Comparison of ENCODE assay signal across 20 cellular contexts in genomic region chr16:56300901-56301351, GRCh38.
DNase-seq lines count a peak whose midpoint lies in the region; ATAC-seq, FAIRE-seq and TF ChIP-seq lines count a peak whose summit lies in the region.
"Had no signal": no experiment of that assay in that cellular context is flagged by ENCODE, and none has a peak within 500 bp of the region (broad histone marks: within the 10 kb centered on the region; RNA-seq: fewer than 3 reads in every experiment).

No MANE protein-coding gene starts in this region.

- peaks cover 10% of the 10 kb centered on the region for H3K27me3 ChIP-seq in astrocyte (ENCODE audit: insufficient read depth, low read length)
- H3K27me3 ChIP-seq: uterus had no signal

- H3K36me3 Mint-ChIP-seq in astrocyte (ENCODE audit: low read depth, unreplicated experiment): no peaks in the 10 kb centered on the region
- no peaks in the 10 kb centered on the region for H3K36me3 Mint-ChIP-seq in stimulated activated memory B cell treated with anti-CD40 and anti-IgM and Interleukin-4, amounts not matched to agents 10 μg/mL and 1 μg/mL and 100 μg/mL, for 72 hours
- H3K36me3 Mint-ChIP-seq: activated naive CD8-positive, alpha-beta T cell treated with anti-CD3 and anti-CD28 coated beads, Interleukin-2, amount 10 ng/mL, durations not matched to agents 7 days and 5 days; CD8-positive, alpha-beta T cell; natural killer cell treated with Interleukin-12 subunit alpha and Interleukin-12 subunit beta and Interleukin-15 and Interleukin-18, amount 100 ng/mL, for 72 hours had no signal

- H3K27ac Mint-ChIP-seq in astrocyte (ENCODE audit: unreplicated experiment): no peak overlapping the region
- no peak overlapping the region for H3K27ac Mint-ChIP-seq in stimulated activated memory B cell treated with anti-CD40 and anti-IgM and Interleukin-4, amounts not matched to agents 10 μg/mL and 1 μg/mL and 100 μg/mL, for 72 hours
- H3K27ac Mint-ChIP-seq: activated naive CD8-positive, alpha-beta T cell treated with anti-CD3 and anti-CD28 coated beads, Interleukin-2, amount 10 ng/mL, durations not matched to agents 7 days and 5 days; activated T-helper 1 cell treated with anti-CD3 and anti-CD28 coated beads, Interleukin-12 subunit alpha, Interleukin-12 subunit beta, Interleukin-2, Interleukin-4 antibody, amounts not matched to agents 30 ng/mL and 10 ng/mL and 1 ng/mL, durations not matched to agents 14 hours and 24 hours and 36 hours; CD8-positive, alpha-beta T cell; natural killer cell treated with Interleukin-12 subunit alpha and Interleukin-12 subunit beta and Interleukin-15 and Interleukin-18, amount 100 ng/mL, for 72 hours; stimulated activated naive CD8-positive, alpha-beta T cell treated with anti-CD3 and anti-CD28 coated beads, Interleukin-15, Interleukin-2, amounts not matched to agents 100 ng/mL and 50 ng/mL, for 24 hours; T-helper 2 cell treated with Interferon-gamma antibody and Interleukin-4, amounts not matched to agents 5 μg/mL and 100 μg/mL, for 36 hours had no signal

- no peaks in the 10 kb centered on the region for H4K20me1 ChIP-seq in astrocyte (ENCODE audit: insufficient read depth, low read length)

- CTCF ChIA-PET in RWPE1 (lab: Yijun Ruan, JAX): interaction anchor here (1.3 kb wide), 2 partner anchors 10 to 19 kb away, joined by 3 to 4 read pairs; no protein-coding TSS in a partner anchor

- H3K4me1 ChIP-seq in astrocyte (ENCODE audit: insufficient read depth, low read length): peaks cover 20% of the 10 kb centered on the region
- H3K4me1 ChIP-seq: SJCRH30, uterus had no signal

- TF ChIP-seq CTCF in astrocyte (IDR thresholded peaks at IDR 0.05; ENCODE audit: insufficient read depth, low read depth, low read length) (no peak), RWPE1 (conservative IDR thresholded peaks at IDR 0.05; ENCODE audit: low read depth) (no peak)

- H3K9me3 Mint-ChIP-seq in astrocyte (ENCODE audit: unreplicated experiment): no peaks in the 10 kb centered on the region
- H3K9me3 Mint-ChIP-seq in stimulated activated memory B cell treated with anti-CD40 and anti-IgM and Interleukin-4, amounts not matched to agents 10 μg/mL and 1 μg/mL and 100 μg/mL, for 72 hours: no peaks in the 10 kb centered on the region
- H3K9me3 Mint-ChIP-seq: activated naive CD8-positive, alpha-beta T cell treated with anti-CD3 and anti-CD28 coated beads, Interleukin-2, amount 10 ng/mL, durations not matched to agents 7 days and 5 days; activated T-helper 1 cell treated with anti-CD3 and anti-CD28 coated beads, Interleukin-12 subunit alpha, Interleukin-12 subunit beta, Interleukin-2, Interleukin-4 antibody, amounts not matched to agents 30 ng/mL and 10 ng/mL and 1 ng/mL, durations not matched to agents 14 hours and 24 hours and 36 hours; CD8-positive, alpha-beta T cell; natural killer cell treated with Interleukin-12 subunit alpha and Interleukin-12 subunit beta and Interleukin-15 and Interleukin-18, amount 100 ng/mL, for 72 hours; stimulated activated naive CD8-positive, alpha-beta T cell treated with anti-CD3 and anti-CD28 coated beads, Interleukin-15, Interleukin-2, amounts not matched to agents 100 ng/mL and 50 ng/mL, for 24 hours; T-helper 2 cell treated with Interferon-gamma antibody and Interleukin-4, amounts not matched to agents 5 μg/mL and 100 μg/mL, for 36 hours had no signal

- no peaks in the 10 kb centered on the region for H3K36me3 ChIP-seq in astrocyte (ENCODE audit: insufficient read depth, low read length)
- H3K36me3 ChIP-seq: SJCRH30, uterus had no signal

- peaks cover 14% of the 10 kb centered on the region for H3K4me1 Mint-ChIP-seq in astrocyte (ENCODE audit: low read depth, unreplicated experiment)
- peaks cover 11% of the 10 kb centered on the region for H3K4me1 Mint-ChIP-seq in stimulated activated memory B cell treated with anti-CD40 and anti-IgM and Interleukin-4, amounts not matched to agents 10 μg/mL and 1 μg/mL and 100 μg/mL, for 72 hours
- H3K4me1 Mint-ChIP-seq: activated naive CD8-positive, alpha-beta T cell treated with anti-CD3 and anti-CD28 coated beads, Interleukin-2, amount 10 ng/mL, durations not matched to agents 7 days and 5 days had no signal

- H3K9ac ChIP-seq in astrocyte (ENCODE audit: low read length): no peak overlapping the region
- H3K9ac ChIP-seq: KMS-11 had no signal

- no peak overlapping the region for H3K4me3 ChIP-seq in astrocyte (ENCODE audit: insufficient read depth, low read depth, low read length)
- H3K4me3 ChIP-seq: SJCRH30, uterus had no signal

- no peaks in the 10 kb centered on the region for H3K9me3 ChIP-seq in astrocyte (ENCODE audit: insufficient read depth, low read depth, low read length)
- H3K9me3 ChIP-seq: SJCRH30, uterus had no signal

- FAIRE-seq in astrocyte (lab: Jason Lieb, UNC): no peak

- ATAC-seq in stimulated activated memory B cell treated with anti-CD40 and anti-IgM and Interleukin-4, amounts not matched to agents 10 μg/mL and 1 μg/mL and 100 μg/mL, for 72 hours: peak; percentile 17
- no peak for ATAC-seq in GM21786 (IDR thresholded peaks at IDR 0.05; ENCODE audit: unreplicated experiment)
- ATAC-seq: CD8-positive, alpha-beta T cell; natural killer cell treated with Interleukin-12 subunit alpha and Interleukin-12 subunit beta and Interleukin-15 and Interleukin-18, amount 100 ng/mL, for 72 hours had no signal

- H2AFZ ChIP-seq in astrocyte (ENCODE audit: low read depth, low read length): no peak overlapping the region

- POLR2A ChIA-PET in RWPE1 (lab: Yijun Ruan, JAX; ENCODE audit: low non-redundant PET): no interaction called here

- peak overlapping the region; percentile 61 for H3K4me2 ChIP-seq in astrocyte (ENCODE audit: low read length)
- H3K4me2 ChIP-seq: KMS-11 had no signal

- peak overlapping the region; percentile 30 for H3K27ac ChIP-seq in astrocyte (ENCODE audit: low read depth, low read length)
- H3K27ac ChIP-seq in RWPE1: no peak overlapping the region
- H3K27ac ChIP-seq: KMS-11, SJCRH30, uterus had no signal

- H3K79me2 ChIP-seq in astrocyte (ENCODE audit: insufficient read depth, low read length): no peaks in the 10 kb centered on the region

- DNase-seq in GM03348 (ENCODE audit: low spot score): peak; percentile 26
- peak; percentile 79 for DNase-seq in astrocyte (ENCODE audit: low read depth)
- DNase-seq in kidney glomerular epithelial cell (lab: John Stamatoyannopoulos, UW): peak; percentile 5
- no peak for DNase-seq in RWPE1 (ENCODE audit: low spot score)
- no peak for DNase-seq in stimulated activated CD4-positive, alpha-beta T cell treated with anti-CD3 and anti-CD28 coated beads, Interleukin-4, amount 100 ng/mL, for 24 hours
- no peak for DNase-seq in NCI-H2029 treated with DMSO at 0.1 percent for 48 hours (lab: John Stamatoyannopoulos, UW)
- DNase-seq: activated CD4-positive, CD25-positive, alpha-beta regulatory T cell; activated naive CD8-positive, alpha-beta T cell treated with anti-CD3 and anti-CD28 coated beads, Interleukin-2, amount 10 ng/mL, durations not matched to agents 7 days and 5 days; CD8-positive, alpha-beta T cell; left cardiac atrium; retina; uterus had no signal

- no peak overlapping the region for H3K4me3 Mint-ChIP-seq in astrocyte (ENCODE audit: unreplicated experiment)
- no peak overlapping the region for H3K4me3 Mint-ChIP-seq in stimulated activated memory B cell treated with anti-CD40 and anti-IgM and Interleukin-4, amounts not matched to agents 10 μg/mL and 1 μg/mL and 100 μg/mL, for 72 hours
- H3K4me3 Mint-ChIP-seq: activated naive CD8-positive, alpha-beta T cell treated with anti-CD3 and anti-CD28 coated beads, Interleukin-2, amount 10 ng/mL, durations not matched to agents 7 days and 5 days; activated T-helper 1 cell treated with anti-CD3 and anti-CD28 coated beads, Interleukin-12 subunit alpha, Interleukin-12 subunit beta, Interleukin-2, Interleukin-4 antibody, amounts not matched to agents 30 ng/mL and 10 ng/mL and 1 ng/mL, durations not matched to agents 14 hours and 24 hours and 36 hours; CD8-positive, alpha-beta T cell; natural killer cell treated with Interleukin-12 subunit alpha and Interleukin-12 subunit beta and Interleukin-15 and Interleukin-18, amount 100 ng/mL, for 72 hours; stimulated activated naive CD8-positive, alpha-beta T cell treated with anti-CD3 and anti-CD28 coated beads, Interleukin-15, Interleukin-2, amounts not matched to agents 100 ng/mL and 50 ng/mL, for 24 hours; T-helper 2 cell treated with Interferon-gamma antibody and Interleukin-4, amounts not matched to agents 5 μg/mL and 100 μg/mL, for 36 hours had no signal

- peaks cover 11% of the 10 kb centered on the region for H3K27me3 Mint-ChIP-seq in astrocyte (ENCODE audit: low read depth, unreplicated experiment)
- H3K27me3 Mint-ChIP-seq in stimulated activated memory B cell treated with anti-CD40 and anti-IgM and Interleukin-4, amounts not matched to agents 10 μg/mL and 1 μg/mL and 100 μg/mL, for 72 hours: peaks cover 48% of the 10 kb centered on the region
- H3K27me3 Mint-ChIP-seq: natural killer cell treated with Interleukin-12 subunit alpha and Interleukin-12 subunit beta and Interleukin-15 and Interleukin-18, amount 100 ng/mL, for 72 hours had no signal

Comparison
In these comparisons a context has a peak if more than half of its experiments do, and no peak if none do; other contexts are left out.
1. DNase-seq: peak in GM03348 (single experiment), astrocyte (single experiment) and kidney glomerular epithelial cell (single experiment); none in RWPE1 (single experiment), stimulated activated CD4-positive, alpha-beta T cell treated with anti-CD3 and anti-CD28 coated beads, Interleukin-4, amount 100 ng/mL, for 24 hours (single experiment) and NCI-H2029 treated with DMSO at 0.1 percent for 48 hours (single experiment).